In the genomic region with DNA sequence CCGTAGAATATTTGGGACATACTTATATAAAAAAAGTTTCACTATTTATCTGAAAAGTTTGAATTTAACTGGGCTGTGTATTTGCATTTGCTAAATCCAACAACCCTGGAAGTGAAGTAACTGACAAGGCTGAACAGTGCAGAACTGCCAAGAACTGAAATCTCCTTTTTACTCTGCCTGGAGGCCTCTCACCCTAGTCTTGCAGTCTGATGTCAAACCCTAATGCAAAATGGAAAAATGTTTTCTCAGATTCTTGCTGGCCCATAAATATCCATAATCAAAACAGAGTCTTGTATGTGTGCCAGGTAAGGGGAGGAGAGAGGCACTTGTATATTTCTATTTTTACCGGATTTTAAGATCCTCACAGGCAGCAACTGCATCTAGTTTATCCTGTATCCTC, we compare ENCODE assay signal across 18 cellular contexts.
"Had no signal": no experiment of that assay in that cellular context is flagged by ENCODE, and none has a peak within 500 bp of the region (broad histone marks: within the 10 kb centered on the region; RNA-seq: fewer than 3 reads in every experiment).

No MANE protein-coding gene starts in this region.

- H3K4me3 ChIP-seq: K562 had no signal

- H3K9ac ChIP-seq: KMS-11 had no signal

- DNase-seq: Kasumi-1, MM.1S, NCI-H1092 treated with DMSO at 0.1 percent for 48 hours, NCI-H1436, NCI-H187, NCI-H2029, NCI-H2081 treated with DMSO at 0.1 percent for 48 hours, NCI-H2171, NCI-H226, NCI-H446, NCI-H510A, NCI-H524 treated with DMSO at 0.1 percent for 48 hours, NCI-H69, NCI-H774, SHP77 had no signal

- H3K27ac ChIP-seq: KMS-11, RWPE1 had no signal

- H3K4me2 ChIP-seq: KMS-11 had no signal
